Comparison of ENCODE assay signal across 1 cellular context in genomic region chr12:76094754-76095153, GRCh38.
TF ChIP-seq lines count a peak whose summit lies in the region.

No MANE protein-coding gene starts in this region.

TF ChIP-seq in HepG2, 621 proteins besides CTCF, POLR2A, EP300 and RAD21 (continued from another document):
- TF ChIP-seq ZSCAN5A (CRISPR knock-in tag; IDR thresholded peaks at IDR 0.05; ENCODE audit: borderline replicate concordance) (no peak), MYC (CRISPR knock-in tag; IDR thresholded peaks at IDR 0.05; ENCODE audit: borderline replicate concordance) (no peak), FOXK1 (CRISPR knock-in tag; IDR thresholded peaks at IDR 0.05; ENCODE audit: borderline replicate concordance, low read depth) (no peak), ZNF225 (CRISPR knock-in tag; IDR thresholded peaks at IDR 0.05) (no peak), HHEX (CRISPR knock-in tag; IDR thresholded peaks at IDR 0.05) (no peak), BRF2 (CRISPR knock-in tag; IDR thresholded peaks at IDR 0.05) (no peak), AFF4 (CRISPR knock-in tag; IDR thresholded peaks at IDR 0.05) (no peak), MED1 (CRISPR knock-in tag; IDR thresholded peaks at IDR 0.05) (no peak)
